ENCODE assay signal across 1 cellular context in the genomic region with DNA sequence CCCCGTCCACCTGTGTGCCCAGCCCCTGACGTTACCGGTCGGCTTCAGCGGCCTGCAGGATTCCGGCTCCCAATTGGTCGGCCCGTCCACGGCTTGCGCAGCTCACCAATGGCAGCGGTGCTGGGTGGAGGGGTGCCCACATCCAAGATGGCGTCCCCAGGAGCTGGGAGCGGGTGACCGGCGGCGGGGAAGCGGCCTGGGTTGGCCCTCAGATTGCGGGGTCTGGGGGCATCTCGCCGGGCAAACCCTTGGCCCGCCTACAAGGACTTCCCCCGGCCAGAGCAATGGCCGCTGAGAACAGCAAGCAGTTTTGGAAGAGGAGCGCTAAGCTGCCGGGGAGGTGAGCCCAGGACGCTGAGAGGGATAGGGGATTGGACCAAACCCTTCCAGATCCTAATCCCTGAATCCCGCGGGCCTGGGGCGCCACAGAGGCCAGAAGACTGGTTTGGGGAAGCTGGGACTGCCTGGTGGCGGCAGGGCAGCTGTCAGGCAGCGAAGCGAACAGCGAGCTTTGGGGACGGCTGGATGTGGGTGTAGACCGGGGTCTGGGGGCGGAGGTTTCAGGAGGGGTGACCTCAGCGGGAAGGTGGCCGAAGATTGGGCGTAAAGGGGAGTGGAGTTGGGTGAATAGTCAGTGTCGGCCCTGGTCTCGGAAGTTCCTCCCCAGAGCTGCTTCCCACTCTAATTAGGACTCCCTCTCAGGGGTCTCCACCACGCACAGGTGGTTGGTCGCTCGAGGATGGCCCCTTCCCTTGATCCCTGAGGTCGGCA.
TF ChIP-seq lines count a peak whose summit lies in the region.

A gene with protein sequence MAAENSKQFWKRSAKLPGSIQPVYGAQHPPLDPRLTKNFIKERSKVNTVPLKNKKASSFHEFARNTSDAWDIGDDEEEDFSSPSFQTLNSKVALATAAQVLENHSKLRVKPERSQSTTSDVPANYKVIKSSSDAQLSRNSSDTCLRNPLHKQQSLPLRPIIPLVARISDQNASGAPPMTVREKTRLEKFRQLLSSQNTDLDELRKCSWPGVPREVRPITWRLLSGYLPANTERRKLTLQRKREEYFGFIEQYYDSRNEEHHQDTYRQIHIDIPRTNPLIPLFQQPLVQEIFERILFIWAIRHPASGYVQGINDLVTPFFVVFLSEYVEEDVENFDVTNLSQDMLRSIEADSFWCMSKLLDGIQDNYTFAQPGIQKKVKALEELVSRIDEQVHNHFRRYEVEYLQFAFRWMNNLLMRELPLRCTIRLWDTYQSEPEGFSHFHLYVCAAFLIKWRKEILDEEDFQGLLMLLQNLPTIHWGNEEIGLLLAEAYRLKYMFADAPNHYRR (plus strand): TSS at position 139 of the 771 bp plus-strand sequence. CDS start 146 bp downstream, at position 285.
A gene (minus strand): TSS at position 511 of the 771 bp plus-strand sequence. CDS start 39,114 bp downstream, outside the sequence.

TF ChIP-seq in HEK293, 187 proteins besides CTCF, POLR2A, EP300 and RAD21 (continued from another document):
- TF ChIP-seq, protein P1, sequence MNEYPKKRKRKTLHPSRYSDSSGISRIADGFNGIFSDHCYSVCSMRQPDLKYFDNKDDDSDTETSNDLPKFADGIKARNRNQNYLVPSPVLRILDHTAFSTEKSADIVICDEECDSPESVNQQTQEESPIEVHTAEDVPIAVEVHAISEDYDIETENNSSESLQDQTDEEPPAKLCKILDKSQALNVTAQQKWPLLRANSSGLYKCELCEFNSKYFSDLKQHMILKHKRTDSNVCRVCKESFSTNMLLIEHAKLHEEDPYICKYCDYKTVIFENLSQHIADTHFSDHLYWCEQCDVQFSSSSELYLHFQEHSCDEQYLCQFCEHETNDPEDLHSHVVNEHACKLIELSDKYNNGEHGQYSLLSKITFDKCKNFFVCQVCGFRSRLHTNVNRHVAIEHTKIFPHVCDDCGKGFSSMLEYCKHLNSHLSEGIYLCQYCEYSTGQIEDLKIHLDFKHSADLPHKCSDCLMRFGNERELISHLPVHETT (tag by site-specific recombination; IDR thresholded peaks at IDR 0.05): no peak
- TF ChIP-seq ZNF433 (tag by site-specific recombination; IDR thresholded peaks at IDR 0.05; ENCODE audit: low read depth) (no peak), ZNF555 (tag by site-specific recombination; conservative IDR thresholded peaks at IDR 0.05) (no peak), SCRT1 (tag by site-specific recombination; IDR thresholded peaks at IDR 0.05; ENCODE audit: borderline replicate concordance) (peak; percentile 89), ZNF621 (tag by site-specific recombination; IDR thresholded peaks at IDR 0.05) (no peak), ZNF146 (tag by site-specific recombination; IDR thresholded peaks at IDR 0.05) (no peak), ZNF791 (tag by site-specific recombination; IDR thresholded peaks at IDR 0.05) (no peak), IKZF3 (tag by site-specific recombination; IDR thresholded peaks at IDR 0.05) (peak; percentile 76), TRIM28 (IDR thresholded peaks at IDR 0.05; ENCODE audit: borderline replicate concordance, low read length) (no peak), ZNF114 (tag by site-specific recombination; IDR thresholded peaks at IDR 0.05) (no peak), ZBTB7A (tag by site-specific recombination; IDR thresholded peaks at IDR 0.05; ENCODE audit: low read depth) (no peak), ZNF366 (tag by site-specific recombination; conservative IDR thresholded peaks at IDR 0.05) (no peak), ZNF561 (tag by site-specific recombination; IDR thresholded peaks at IDR 0.05; ENCODE audit: borderline replicate concordance) (peak; percentile 19; the same call in 1 of the 2 replicates)
- TF ChIP-seq, protein P2, sequence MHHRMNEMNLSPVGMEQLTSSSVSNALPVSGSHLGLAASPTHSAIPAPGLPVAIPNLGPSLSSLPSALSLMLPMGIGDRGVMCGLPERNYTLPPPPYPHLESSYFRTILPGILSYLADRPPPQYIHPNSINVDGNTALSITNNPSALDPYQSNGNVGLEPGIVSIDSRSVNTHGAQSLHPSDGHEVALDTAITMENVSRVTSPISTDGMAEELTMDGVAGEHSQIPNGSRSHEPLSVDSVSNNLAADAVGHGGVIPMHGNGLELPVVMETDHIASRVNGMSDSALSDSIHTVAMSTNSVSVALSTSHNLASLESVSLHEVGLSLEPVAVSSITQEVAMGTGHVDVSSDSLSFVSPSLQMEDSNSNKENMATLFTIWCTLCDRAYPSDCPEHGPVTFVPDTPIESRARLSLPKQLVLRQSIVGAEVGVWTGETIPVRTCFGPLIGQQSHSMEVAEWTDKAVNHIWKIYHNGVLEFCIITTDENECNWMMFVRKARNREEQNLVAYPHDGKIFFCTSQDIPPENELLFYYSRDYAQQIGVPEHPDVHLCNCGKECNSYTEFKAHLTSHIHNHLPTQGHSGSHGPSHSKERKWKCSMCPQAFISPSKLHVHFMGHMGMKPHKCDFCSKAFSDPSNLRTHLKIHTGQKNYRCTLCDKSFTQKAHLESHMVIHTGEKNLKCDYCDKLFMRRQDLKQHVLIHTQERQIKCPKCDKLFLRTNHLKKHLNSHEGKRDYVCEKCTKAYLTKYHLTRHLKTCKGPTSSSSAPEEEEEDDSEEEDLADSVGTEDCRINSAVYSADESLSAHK (tag by site-specific recombination; IDR thresholded peaks at IDR 0.05): 0 out of 2 replicates have a peak, but pooled peaks have one; percentile 43
- TF ChIP-seq, protein P3, sequence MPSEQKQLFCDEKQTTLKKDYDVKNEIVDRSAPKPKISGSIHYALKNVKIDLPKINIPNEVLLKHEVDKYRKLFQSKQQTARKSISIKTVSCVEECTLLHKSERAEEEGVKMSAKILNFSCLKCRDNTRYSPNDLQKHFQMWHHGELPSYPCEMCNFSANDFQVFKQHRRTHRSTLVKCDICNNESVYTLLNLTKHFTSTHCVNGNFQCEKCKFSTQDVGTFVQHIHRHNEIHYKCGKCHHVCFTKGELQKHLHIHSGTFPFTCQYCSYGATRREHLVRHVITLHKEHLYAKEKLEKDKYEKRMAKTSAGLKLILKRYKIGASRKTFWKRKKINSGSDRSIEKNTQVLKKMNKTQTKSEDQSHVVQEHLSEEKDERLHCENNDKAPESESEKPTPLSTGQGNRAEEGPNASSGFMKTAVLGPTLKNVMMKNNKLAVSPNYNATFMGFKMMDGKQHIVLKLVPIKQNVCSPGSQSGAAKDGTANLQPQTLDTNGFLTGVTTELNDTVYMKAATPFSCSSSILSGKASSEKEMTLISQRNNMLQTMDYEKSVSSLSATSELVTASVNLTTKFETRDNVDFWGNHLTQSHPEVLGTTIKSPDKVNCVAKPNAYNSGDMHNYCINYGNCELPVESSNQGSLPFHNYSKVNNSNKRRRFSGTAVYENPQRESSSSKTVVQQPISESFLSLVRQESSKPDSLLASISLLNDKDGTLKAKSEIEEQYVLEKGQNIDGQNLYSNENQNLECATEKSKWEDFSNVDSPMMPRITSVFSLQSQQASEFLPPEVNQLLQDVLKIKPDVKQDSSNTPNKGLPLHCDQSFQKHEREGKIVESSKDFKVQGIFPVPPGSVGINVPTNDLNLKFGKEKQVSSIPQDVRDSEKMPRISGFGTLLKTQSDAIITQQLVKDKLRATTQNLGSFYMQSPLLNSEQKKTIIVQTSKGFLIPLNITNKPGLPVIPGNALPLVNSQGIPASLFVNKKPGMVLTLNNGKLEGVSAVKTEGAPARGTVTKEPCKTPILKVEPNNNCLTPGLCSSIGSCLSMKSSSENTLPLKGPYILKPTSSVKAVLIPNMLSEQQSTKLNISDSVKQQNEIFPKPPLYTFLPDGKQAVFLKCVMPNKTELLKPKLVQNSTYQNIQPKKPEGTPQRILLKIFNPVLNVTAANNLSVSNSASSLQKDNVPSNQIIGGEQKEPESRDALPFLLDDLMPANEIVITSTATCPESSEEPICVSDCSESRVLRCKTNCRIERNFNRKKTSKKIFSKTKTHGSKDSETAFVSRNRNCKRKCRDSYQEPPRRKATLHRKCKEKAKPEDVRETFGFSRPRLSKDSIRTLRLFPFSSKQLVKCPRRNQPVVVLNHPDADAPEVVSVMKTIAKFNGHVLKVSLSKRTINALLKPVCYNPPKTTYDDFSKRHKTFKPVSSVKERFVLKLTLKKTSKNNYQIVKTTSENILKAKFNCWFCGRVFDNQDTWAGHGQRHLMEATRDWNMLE (tag by site-specific recombination; conservative IDR thresholded peaks at IDR 0.05; ENCODE audit: low read depth): 0 out of 2 replicates have a peak, but pooled peaks have one; percentile 13
- TF ChIP-seq, protein P4, sequence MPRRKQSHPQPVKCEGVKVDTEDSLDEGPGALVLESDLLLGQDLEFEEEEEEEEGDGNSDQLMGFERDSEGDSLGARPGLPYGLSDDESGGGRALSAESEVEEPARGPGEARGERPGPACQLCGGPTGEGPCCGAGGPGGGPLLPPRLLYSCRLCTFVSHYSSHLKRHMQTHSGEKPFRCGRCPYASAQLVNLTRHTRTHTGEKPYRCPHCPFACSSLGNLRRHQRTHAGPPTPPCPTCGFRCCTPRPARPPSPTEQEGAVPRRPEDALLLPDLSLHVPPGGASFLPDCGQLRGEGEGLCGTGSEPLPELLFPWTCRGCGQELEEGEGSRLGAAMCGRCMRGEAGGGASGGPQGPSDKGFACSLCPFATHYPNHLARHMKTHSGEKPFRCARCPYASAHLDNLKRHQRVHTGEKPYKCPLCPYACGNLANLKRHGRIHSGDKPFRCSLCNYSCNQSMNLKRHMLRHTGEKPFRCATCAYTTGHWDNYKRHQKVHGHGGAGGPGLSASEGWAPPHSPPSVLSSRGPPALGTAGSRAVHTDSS (tag by site-specific recombination; IDR thresholded peaks at IDR 0.05): no peak
- TF ChIP-seq, protein P5, sequence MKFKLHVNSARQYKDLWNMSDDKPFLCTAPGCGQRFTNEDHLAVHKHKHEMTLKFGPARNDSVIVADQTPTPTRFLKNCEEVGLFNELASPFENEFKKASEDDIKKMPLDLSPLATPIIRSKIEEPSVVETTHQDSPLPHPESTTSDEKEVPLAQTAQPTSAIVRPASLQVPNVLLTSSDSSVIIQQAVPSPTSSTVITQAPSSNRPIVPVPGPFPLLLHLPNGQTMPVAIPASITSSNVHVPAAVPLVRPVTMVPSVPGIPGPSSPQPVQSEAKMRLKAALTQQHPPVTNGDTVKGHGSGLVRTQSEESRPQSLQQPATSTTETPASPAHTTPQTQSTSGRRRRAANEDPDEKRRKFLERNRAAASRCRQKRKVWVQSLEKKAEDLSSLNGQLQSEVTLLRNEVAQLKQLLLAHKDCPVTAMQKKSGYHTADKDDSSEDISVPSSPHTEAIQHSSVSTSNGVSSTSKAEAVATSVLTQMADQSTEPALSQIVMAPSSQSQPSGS (tag by site-specific recombination; IDR thresholded peaks at IDR 0.05; ENCODE audit: low read depth): peak; percentile 33; the same call in 1 of the 2 replicates
- TF ChIP-seq, protein P6, sequence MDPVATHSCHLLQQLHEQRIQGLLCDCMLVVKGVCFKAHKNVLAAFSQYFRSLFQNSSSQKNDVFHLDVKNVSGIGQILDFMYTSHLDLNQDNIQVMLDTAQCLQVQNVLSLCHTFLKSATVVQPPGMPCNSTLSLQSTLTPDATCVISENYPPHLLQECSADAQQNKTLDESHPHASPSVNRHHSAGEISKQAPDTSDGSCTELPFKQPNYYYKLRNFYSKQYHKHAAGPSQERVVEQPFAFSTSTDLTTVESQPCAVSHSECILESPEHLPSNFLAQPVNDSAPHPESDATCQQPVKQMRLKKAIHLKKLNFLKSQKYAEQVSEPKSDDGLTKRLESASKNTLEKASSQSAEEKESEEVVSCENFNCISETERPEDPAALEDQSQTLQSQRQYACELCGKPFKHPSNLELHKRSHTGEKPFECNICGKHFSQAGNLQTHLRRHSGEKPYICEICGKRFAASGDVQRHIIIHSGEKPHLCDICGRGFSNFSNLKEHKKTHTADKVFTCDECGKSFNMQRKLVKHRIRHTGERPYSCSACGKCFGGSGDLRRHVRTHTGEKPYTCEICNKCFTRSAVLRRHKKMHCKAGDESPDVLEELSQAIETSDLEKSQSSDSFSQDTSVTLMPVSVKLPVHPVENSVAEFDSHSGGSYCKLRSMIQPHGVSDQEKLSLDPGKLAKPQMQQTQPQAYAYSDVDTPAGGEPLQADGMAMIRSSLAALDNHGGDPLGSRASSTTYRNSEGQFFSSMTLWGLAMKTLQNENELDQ (tag by site-specific recombination; IDR thresholded peaks at IDR 0.05; ENCODE audit: low read depth): no peak
- TF ChIP-seq, protein P7, sequence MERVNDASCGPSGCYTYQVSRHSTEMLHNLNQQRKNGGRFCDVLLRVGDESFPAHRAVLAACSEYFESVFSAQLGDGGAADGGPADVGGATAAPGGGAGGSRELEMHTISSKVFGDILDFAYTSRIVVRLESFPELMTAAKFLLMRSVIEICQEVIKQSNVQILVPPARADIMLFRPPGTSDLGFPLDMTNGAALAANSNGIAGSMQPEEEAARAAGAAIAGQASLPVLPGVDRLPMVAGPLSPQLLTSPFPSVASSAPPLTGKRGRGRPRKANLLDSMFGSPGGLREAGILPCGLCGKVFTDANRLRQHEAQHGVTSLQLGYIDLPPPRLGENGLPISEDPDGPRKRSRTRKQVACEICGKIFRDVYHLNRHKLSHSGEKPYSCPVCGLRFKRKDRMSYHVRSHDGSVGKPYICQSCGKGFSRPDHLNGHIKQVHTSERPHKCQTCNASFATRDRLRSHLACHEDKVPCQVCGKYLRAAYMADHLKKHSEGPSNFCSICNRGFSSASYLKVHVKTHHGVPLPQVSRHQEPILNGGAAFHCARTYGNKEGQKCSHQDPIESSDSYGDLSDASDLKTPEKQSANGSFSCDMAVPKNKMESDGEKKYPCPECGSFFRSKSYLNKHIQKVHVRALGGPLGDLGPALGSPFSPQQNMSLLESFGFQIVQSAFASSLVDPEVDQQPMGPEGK (tag by site-specific recombination; IDR thresholded peaks at IDR 0.05): peak; percentile 90
